In the genomic region with DNA sequence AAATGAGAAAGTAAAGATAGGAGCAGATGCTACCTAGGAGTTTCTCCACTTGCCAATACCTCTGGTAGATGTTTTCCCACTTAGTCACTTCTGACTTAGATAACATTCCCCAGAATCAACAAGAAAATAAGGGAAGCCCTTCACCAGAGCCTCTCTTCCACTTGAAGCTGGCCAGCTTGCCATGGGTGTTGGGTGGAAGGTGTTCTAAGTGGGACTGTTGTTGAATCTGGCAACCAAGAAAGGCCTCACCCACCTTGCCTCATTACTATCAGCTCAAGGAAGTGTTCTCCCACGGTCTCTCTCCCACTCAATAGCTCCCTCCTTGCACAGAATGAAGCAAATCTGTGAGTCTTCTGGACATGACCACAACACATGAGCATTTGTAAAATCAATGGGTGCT, we compare ENCODE assay signal across 18 cellular contexts.
"Had no signal": no experiment of that assay in that cellular context is flagged by ENCODE, and none has a peak within 500 bp of the region (broad histone marks: within the 10 kb centered on the region; RNA-seq: fewer than 3 reads in every experiment).

No MANE protein-coding gene starts in this region.

- DNase-seq: colonic mucosa; cortex of kidney; effector CD8-positive, alpha-beta T cell; effector memory CD8-positive, alpha-beta T cell; endodermal cell; erythroblast; foreskin keratinocyte; heart left ventricle; hippocampal formation; left lung; left ventricle myocardium superior; lower lobe of right lung; mesenchymal stem cell; mucosa of descending colon; naive B cell had no signal

- H3K27ac ChIP-seq: colonic mucosa, epithelial cell of prostate, foreskin keratinocyte, gastroesophageal sphincter, heart left ventricle, left lung, lower lobe of right lung had no signal

- H3K4me3 ChIP-seq: colonic mucosa, gastroesophageal sphincter, heart left ventricle, left lung, lower lobe of right lung, mucosa of descending colon had no signal

- H3K4me1 ChIP-seq: colonic mucosa, foreskin keratinocyte, gastroesophageal sphincter, heart left ventricle, left lung, lower lobe of right lung had no signal

- H3K36me3 ChIP-seq: colonic mucosa, gastroesophageal sphincter, heart left ventricle, left lung, lower lobe of right lung had no signal

- H3K9me3 ChIP-seq: colonic mucosa, gastroesophageal sphincter, heart left ventricle, left lung, lower lobe of right lung, mucosa of descending colon had no signal

- ATAC-seq: effector memory CD8-positive, alpha-beta T cell; esophagus mucosa; foreskin keratinocyte; gastroesophageal sphincter; heart left ventricle; left lung; left ventricle myocardium superior; lower lobe of right lung; mucosa of descending colon had no signal

- H3K27me3 ChIP-seq: colonic mucosa, foreskin keratinocyte, gastroesophageal sphincter, heart left ventricle, left lung had no signal
